Comparison of ENCODE assay signal across 20 cellular contexts in genomic region chr15:67054676-67055075, GRCh38.
"Had no signal": no experiment of that assay in that cellular context is flagged by ENCODE, and none has a peak within 500 bp of the region (broad histone marks: within the 10 kb centered on the region; RNA-seq: fewer than 3 reads in every experiment).

No MANE protein-coding gene starts in this region.

- H3K36me3 ChIP-seq: heart left ventricle, prostate gland, stomach had no signal

- H3K27ac Mint-ChIP-seq: activated CD4-positive, alpha-beta memory T cell treated with anti-CD3 and anti-CD28 coated beads for 36 hours; mesothelial cell of epicardium had no signal

- H3K27me3 Mint-ChIP-seq: activated CD4-positive, alpha-beta memory T cell treated with anti-CD3 and anti-CD28 coated beads for 36 hours had no signal

- H3K4me3 ChIP-seq: body of pancreas, heart left ventricle, lung, prostate gland, stomach, testis had no signal

- H3K27ac ChIP-seq: epithelial cell of prostate, heart left ventricle, prostate gland, stomach, testis had no signal

- H3K27me3 ChIP-seq: body of pancreas, heart left ventricle, stomach, testis had no signal

- H3K9me3 Mint-ChIP-seq: activated CD4-positive, alpha-beta memory T cell treated with anti-CD3 and anti-CD28 coated beads for 36 hours; activated T-cell treated with anti-CD3 and anti-CD28 coated beads, Interleukin-2, amount 50 U/mL, for 4 hours; mesothelial cell of epicardium had no signal

- H3K9me3 ChIP-seq: body of pancreas, heart left ventricle, prostate gland, SK-N-SH, stomach, testis had no signal

- H3K36me3 Mint-ChIP-seq: activated CD4-positive, alpha-beta memory T cell treated with anti-CD3 and anti-CD28 coated beads for 36 hours; mesothelial cell of epicardium had no signal

- H3K4me3 Mint-ChIP-seq: activated CD4-positive, alpha-beta memory T cell treated with anti-CD3 and anti-CD28 coated beads for 36 hours; activated T-cell treated with anti-CD3 and anti-CD28 coated beads, Interleukin-2, amount 50 U/mL, for 4 hours; mesothelial cell of epicardium had no signal

- H3K9ac ChIP-seq: SK-N-SH had no signal

- ATAC-seq: activated T-cell treated with anti-CD3 and anti-CD28 coated beads, Interleukin-2, amount 50 U/mL, for 4 hours; body of pancreas; heart left ventricle; left colon; right cardiac atrium had no signal

- H3K4me1 ChIP-seq: prostate gland had no signal

- DNase-seq: activated CD4-positive, alpha-beta memory T cell treated with anti-CD3 and anti-CD28 coated beads for 36 hours; activated CD4-positive, alpha-beta T cell treated with anti-CD3 and anti-CD28 coated beads for 1 hour; activated naive CD4-positive, alpha-beta T cell; activated T-cell treated with anti-CD3 and anti-CD28 coated beads, Interleukin-2, amount 50 U/mL, for 4 hours; amygdala; body of pancreas; effector memory CD4-positive, alpha-beta T cell; heart left ventricle; left colon; right cardiac atrium; SK-N-SH; small intestine; stimulated activated CD4-positive, alpha-beta T cell treated with anti-CD3 and anti-CD28 coated beads, Interleukin-4, amount 100 ng/mL, for 24 hours; stomach; T-helper 1 cell; testis had no signal
